ENCODE assay signal across 26 cellular contexts in genomic region chr6:34970962-34971361, GRCh38.
DNase-seq lines count a peak whose midpoint lies in the region; ATAC-seq and TF ChIP-seq lines count a peak whose summit lies in the region.
"Had no signal": no experiment of that assay in that cellular context is flagged by ENCODE, and none has a peak within 500 bp of the region (broad histone marks: within the 10 kb centered on the region; RNA-seq: fewer than 3 reads in every experiment).

No MANE protein-coding gene starts in this region.

- H2AFZ ChIP-seq in SK-N-SH (ENCODE audit: low read depth) = no peak overlapping the region

- TF ChIP-seq CTCF in SK-N-SH (IDR thresholded peaks at IDR 0.05) = no peak
- TF ChIP-seq CTCF in nephron (IDR thresholded peaks at IDR 0.05; ENCODE audit: unreplicated experiment in 3 of 3) = no peak
- TF ChIP-seq CTCF in GM13976 (IDR thresholded peaks at IDR 0.05; ENCODE audit: borderline replicate concordance, control extremely low read depth, extremely low read depth, insufficient read depth, missing control alignments) = no peak
- no peak for TF ChIP-seq CTCF in sigmoid colon (IDR thresholded peaks at IDR 0.05)

- peaks cover 3% of the 10 kb centered on the region for H3F3A ChIP-seq in SK-N-SH (replicated peaks; ENCODE audit: insufficient read depth)

- in situ Hi-C loops in GM13976 (cut with MboI; ENCODE audit: low sequenced_read_pairs, unreplicated experiment) = no loop called here

- H3K9me2 ChIP-seq in SK-N-SH = no peaks in the 10 kb centered on the region

- no peak for TF ChIP-seq POLR2A in sigmoid colon (IDR thresholded peaks at IDR 0.05)

- no peak for ATAC-seq in stimulated activated effector memory CD8-positive, alpha-beta T cell treated with anti-CD3 and anti-CD28 coated beads, Interleukin-12 subunit alpha, Interleukin-12 subunit beta, amount 100 ng/mL, for 72 hours
- ATAC-seq: sciatic nerve had no signal

- no peaks in the 10 kb centered on the region; the same call in 1 of the 2 replicates for H3K79me2 ChIP-seq in SK-N-SH (ENCODE audit: insufficient read depth)

- H3K9me3 Mint-ChIP-seq in nephron = no peaks in the 10 kb centered on the region
- H3K9me3 Mint-ChIP-seq in stimulated activated effector memory CD8-positive, alpha-beta T cell treated with anti-CD3 and anti-CD28 coated beads, Interleukin-12 subunit alpha, Interleukin-12 subunit beta, amount 100 ng/mL, for 72 hours = no peaks in the 10 kb centered on the region
- H3K9me3 Mint-ChIP-seq: activated CD4-positive, alpha-beta memory T cell treated with anti-CD3 and anti-CD28 coated beads, Interleukin-2, amount 10 ng/mL, durations not matched to agents 7 days and 5 days; brain; CD4-positive, CD25-positive, alpha-beta regulatory T cell; neural crest cell had no signal

- DNase-seq in AG20443 (ENCODE audit: low spot score) = peak; percentile 41
- DNase-seq in SK-N-SH = no peak
- peak; percentile 91 for DNase-seq in fibroblast of gingiva (ENCODE audit: low read depth)
- no peak for DNase-seq in GM13976 (ENCODE audit: low spot score)
- DNase-seq in NCI-H1930 (lab: John Stamatoyannopoulos, UW) = no peak
- DNase-seq in stimulated activated effector memory CD8-positive, alpha-beta T cell treated with anti-CD3 and anti-CD28 coated beads, Interleukin-12 subunit alpha, Interleukin-12 subunit beta, amount 100 ng/mL, for 72 hours (ENCODE audit: low spot score in 2 of 2) = no peak
- no peak for DNase-seq in sigmoid colon
- DNase-seq: activated CD4-positive, alpha-beta memory T cell treated with anti-CD3 and anti-CD28 coated beads, Interleukin-2, amount 10 ng/mL, durations not matched to agents 7 days and 5 days; activated CD4-positive, CD25-positive, alpha-beta regulatory T cell treated with anti-CD3 and anti-CD28 coated beads, Interleukin-2, amount 50 U/mL, for 72 hours; activated effector memory CD4-positive, alpha-beta T cell treated with anti-CD3 and anti-CD28 coated beads, Interleukin-2, amount 50 U/mL, for 16 hours; CD4-positive, CD25-positive, alpha-beta regulatory T cell; effector memory CD4-positive, alpha-beta T cell; glutamatergic neuron; kidney glomerular epithelial cell; NCI-H146; NCI-H2171; NK-92 treated with Interleukin-12 subunit alpha and Interleukin-12 subunit beta, amount 100 ng/mL, for 24 hours; SHP77 treated with DMSO at 0.1 percent for 48 hours; transverse colon had no signal

- CTCF ChIA-PET in SK-N-SH (lab: Yijun Ruan, JAX) = interaction anchor here (1.0 to 3.0 kb wide), 3 partner anchors 13 to 16 kb away, joined by 3 to 23 read pairs (median 7); no protein-coding TSS in a partner anchor

- H3K27ac Mint-ChIP-seq in nephron = peak overlapping the region; percentile 74 to 89 (median 85)
- no peak overlapping the region for H3K27ac Mint-ChIP-seq in stimulated activated effector memory CD8-positive, alpha-beta T cell treated with anti-CD3 and anti-CD28 coated beads, Interleukin-12 subunit alpha, Interleukin-12 subunit beta, amount 100 ng/mL, for 72 hours
- H3K27ac Mint-ChIP-seq: activated CD4-positive, alpha-beta memory T cell treated with anti-CD3 and anti-CD28 coated beads, Interleukin-2, amount 10 ng/mL, durations not matched to agents 7 days and 5 days; brain; CD4-positive, CD25-positive, alpha-beta regulatory T cell; progenitor cell of endocrine pancreas had no signal

- H3K27ac ChIP-seq in SK-N-SH (ENCODE audit: low read depth in 2 of 2, low read length in 1 of 2) (peak overlapping the region in 1 of 2 experiments; percentile 28; a peak in 1 of 4 replicates), sigmoid colon (no peak overlapping the region)
- H3K27ac ChIP-seq: KMS-11, transverse colon had no signal

- H4K20me1 ChIP-seq in SK-N-SH (ENCODE audit: insufficient read depth) = no peaks in the 10 kb centered on the region

- WGBS in SK-N-SH (ENCODE audit: low lambda C conversion rate) = 82% methylated on average over 2 of the region's 2 CpGs
- WGBS in sigmoid colon, 2 donors = 88 to 91% methylated on average over 2 of the region's 2 CpGs

- H3K9ac ChIP-seq in SK-N-SH = no peak overlapping the region
- H3K9ac ChIP-seq: KMS-11 had no signal

- H3K9me3 ChIP-seq in SK-N-SH (no peaks in the 10 kb centered on the region), sigmoid colon (no peaks in the 10 kb centered on the region)
- H3K9me3 ChIP-seq: transverse colon had no signal

- POLR2A ChIA-PET in SK-N-SH (lab: Yijun Ruan, JAX) = no interaction called here

- peaks cover 9 to 13% of the 10 kb centered on the region in 2 experiments for H3K36me3 ChIP-seq in SK-N-SH (replicated peaks in 1 of 2; ENCODE audit: control insufficient read depth in 1 of 2, insufficient read depth in 2 of 2, low read length in 1 of 2)
- H3K36me3 ChIP-seq in sigmoid colon = peaks cover 0 to 30% (median 4%) of the 10 kb centered on the region in 4 donors

- no peaks in the 10 kb centered on the region for H3K27me3 ChIP-seq in SK-N-SH (ENCODE audit: insufficient read depth)
- H3K27me3 ChIP-seq in sigmoid colon = no peaks in the 10 kb centered on the region
- H3K27me3 ChIP-seq: transverse colon had no signal

- H3K27me3 Mint-ChIP-seq in nephron (ENCODE audit: low read depth) = no peaks in the 10 kb centered on the region
- H3K27me3 Mint-ChIP-seq: activated CD4-positive, alpha-beta memory T cell treated with anti-CD3 and anti-CD28 coated beads, Interleukin-2, amount 10 ng/mL, durations not matched to agents 7 days and 5 days; brain; CD4-positive, CD25-positive, alpha-beta regulatory T cell; progenitor cell of endocrine pancreas had no signal

- peaks cover 38% of the 10 kb centered on the region for H3K4me1 Mint-ChIP-seq in nephron
- H3K4me1 Mint-ChIP-seq in stimulated activated effector memory CD8-positive, alpha-beta T cell treated with anti-CD3 and anti-CD28 coated beads, Interleukin-12 subunit alpha, Interleukin-12 subunit beta, amount 100 ng/mL, for 72 hours = no peaks in the 10 kb centered on the region
- H3K4me1 Mint-ChIP-seq: brain, neural crest cell had no signal

- no peak overlapping the region for H3K4me2 ChIP-seq in SK-N-SH
- H3K4me2 ChIP-seq: KMS-11 had no signal

- peaks cover 18% of the 10 kb centered on the region for H3K36me3 Mint-ChIP-seq in nephron (ENCODE audit: low read depth)
- H3K36me3 Mint-ChIP-seq in stimulated activated effector memory CD8-positive, alpha-beta T cell treated with anti-CD3 and anti-CD28 coated beads, Interleukin-12 subunit alpha, Interleukin-12 subunit beta, amount 100 ng/mL, for 72 hours = no peaks in the 10 kb centered on the region

- no peak overlapping the region for H3K4me3 ChIP-seq in SK-N-SH (ENCODE audit: low read depth in 2 of 2, low read length in 1 of 2)
- H3K4me3 ChIP-seq in sigmoid colon = no peak overlapping the region
- H3K4me3 ChIP-seq: lung, transverse colon had no signal

- TF ChIP-seq EP300 in SK-N-SH (IDR thresholded peaks at IDR 0.05; ENCODE audit: borderline replicate concordance in 1 of 2, low read depth in 1 of 2, low read length in 1 of 2) (no peak), sigmoid colon (IDR thresholded peaks at IDR 0.05) (no peak)

- peaks cover 0 to 4% of the 10 kb centered on the region in 2 experiments; a peak in 1 of 4 replicates for H3K4me1 ChIP-seq in SK-N-SH (ENCODE audit: control insufficient read depth in 1 of 2, insufficient read depth in 2 of 2, low read depth in 1 of 2, low read length in 1 of 2)
- H3K4me1 ChIP-seq in sigmoid colon = no peaks in the 10 kb centered on the region
- H3K4me1 ChIP-seq: transverse colon had no signal

- no peak for TF ChIP-seq RAD21 in SK-N-SH (IDR thresholded peaks at IDR 0.05; ENCODE audit: low read length)

- H3K4me3 Mint-ChIP-seq in nephron = no peak overlapping the region
- H3K4me3 Mint-ChIP-seq in stimulated activated effector memory CD8-positive, alpha-beta T cell treated with anti-CD3 and anti-CD28 coated beads, Interleukin-12 subunit alpha, Interleukin-12 subunit beta, amount 100 ng/mL, for 72 hours = no peak overlapping the region
- H3K4me3 Mint-ChIP-seq: activated CD4-positive, alpha-beta memory T cell treated with anti-CD3 and anti-CD28 coated beads, Interleukin-2, amount 10 ng/mL, durations not matched to agents 7 days and 5 days; brain; CD4-positive, CD25-positive, alpha-beta regulatory T cell; neural crest cell had no signal

- intact Hi-C loops in sigmoid colon (cut with DNase I) = no loop called here

TF ChIP-seq in SK-N-SH, 30 proteins besides CTCF, POLR2A, EP300 and RAD21:
- TF ChIP-seq TCF12 (IDR thresholded peaks at IDR 0.05) (peak; percentile 43; the same call in 1 of the 2 replicates), YY1 (IDR thresholded peaks at IDR 0.05; ENCODE audit: low read depth) (no peak)

Comparison
In these comparisons a context has a peak if more than half of its experiments do, and no peak if none do; other contexts are left out.
1. DNase-seq: peak in AG20443 (single experiment) and fibroblast of gingiva (single experiment); none in SK-N-SH (single experiment), GM13976 (single experiment), NCI-H1930 (0 of 2), stimulated activated effector memory CD8-positive, alpha-beta T cell treated with anti-CD3 and anti-CD28 coated beads, Interleukin-12 subunit alpha, Interleukin-12 subunit beta, amount 100 ng/mL, for 72 hours (0 of 2) and sigmoid colon (single experiment).